Comparison of ENCODE assay signal across 8 cellular contexts in genomic region chr11:80074837-80075236, GRCh38.
"Had no signal": no experiment of that assay in that cellular context is flagged by ENCODE, and none has a peak within 500 bp of the region (broad histone marks: within the 10 kb centered on the region; RNA-seq: fewer than 3 reads in every experiment).

No MANE protein-coding gene starts in this region.

- H3K4me3 ChIP-seq: GM23248, GM23338, HAP-1 had no signal

- H3K36me3 ChIP-seq: HAP-1 had no signal

- DNase-seq: GM23248, GOT3, H7, H9, HCEC 1CT, HFFc6 had no signal

- H3K9ac ChIP-seq: GM23248 had no signal

- H3K4me2 ChIP-seq: GM23338 had no signal

- H2AFZ ChIP-seq: GM23248, GM23338 had no signal

- H3K9me3 ChIP-seq: HAP-1 had no signal

- H3K27ac ChIP-seq: GM23248 had no signal
